In the genomic region with DNA sequence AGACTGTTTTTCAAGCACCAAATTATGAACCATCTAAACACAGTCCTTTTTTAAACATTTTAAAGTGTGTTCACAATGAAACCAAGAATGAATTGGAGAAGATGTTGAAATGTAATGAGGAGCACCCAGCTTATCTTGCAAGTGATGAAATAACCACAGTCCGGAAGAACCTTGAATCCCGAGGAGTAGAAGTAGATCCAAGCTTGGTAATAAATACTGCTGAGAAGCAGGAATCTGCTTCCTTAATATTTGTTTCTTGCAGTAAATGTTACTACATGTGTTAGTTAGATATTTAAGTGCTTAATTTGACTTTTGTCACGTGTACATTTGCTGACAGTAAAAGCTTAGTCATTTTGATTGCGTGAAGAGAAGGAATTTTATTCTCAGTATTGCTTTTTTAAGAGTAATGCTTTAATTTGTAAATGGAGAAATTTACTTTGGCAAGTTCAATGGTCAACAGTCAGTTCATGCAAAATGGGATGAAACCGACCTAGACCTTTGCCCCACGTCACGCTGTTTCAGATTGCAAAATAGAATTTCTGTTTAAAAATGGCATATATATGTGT, we compare ENCODE assay signal across 15 cellular contexts.
DNase-seq lines count a peak whose midpoint lies in the region; ATAC-seq and TF ChIP-seq lines count a peak whose summit lies in the region.
"Had no signal": no experiment of that assay in that cellular context is flagged by ENCODE, and none has a peak within 500 bp of the region (broad histone marks: within the 10 kb centered on the region; RNA-seq: fewer than 3 reads in every experiment).

No MANE protein-coding gene starts in this region.

- no peaks in the 10 kb centered on the region for H3K9me3 Mint-ChIP-seq in activated CD4-positive, alpha-beta T cell treated with anti-CD3 and anti-CD28 coated beads, Interleukin-2, amount 10 ng/mL, durations not matched to agents 24 days and 14 days
- H3K9me3 Mint-ChIP-seq: CD4-positive, alpha-beta memory T cell had no signal

- no peak overlapping the region for H2AK5ac ChIP-seq in mesenchymal stem cell (ENCODE audit: low read length, severe bottlenecking)

- no peak overlapping the region for H3K4ac ChIP-seq in mesenchymal stem cell (ENCODE audit: low read depth in 1 of 2, low read length in 2 of 2)

- no peak overlapping the region for H2BK5ac ChIP-seq in mesenchymal stem cell (ENCODE audit: low read depth, low read length, poor library complexity, severe bottlenecking)

- intact Hi-C loops in adrenal gland (cut with DNase I): loop anchor here in 1 of 2 donors (10.0 kb wide), 1 partner anchor 652 kb away; no protein-coding TSS in a partner anchor
- intact Hi-C loops in activated CD4-positive, alpha-beta T cell treated with anti-CD3 and anti-CD28 coated beads, Interleukin-2, amount 10 ng/mL, durations not matched to agents 24 days and 14 days (cut with micrococcal nuclease): loop anchor here (10.0 kb wide), 1 partner anchor 472 kb away; the partner anchor contains the start of gene HES1

- H3K4me1 ChIP-seq in adrenal gland (replicated peaks in 1 of 2) (peaks cover 0 to 13% of the 10 kb centered on the region in 2 donors), mesenchymal stem cell (ENCODE audit: control insufficient read depth, insufficient read depth, low read depth, low read length) (no peaks in the 10 kb centered on the region)

- no peak overlapping the region for H3K9ac ChIP-seq in mesenchymal stem cell (ENCODE audit: low read length)

- H2BK120ac ChIP-seq in mesenchymal stem cell (ENCODE audit: low read depth, low read length): no peak overlapping the region

- no peaks in the 10 kb centered on the region for H3K9me3 ChIP-seq in adrenal gland (replicated peaks in 1 of 3)
- no peaks in the 10 kb centered on the region for H3K9me3 ChIP-seq in mesenchymal stem cell (ENCODE audit: control insufficient read depth, low read length)

- WGBS in adrenal gland, 4 donors: 45 to 49% (median 47%) methylated on average over 7 of the region's 7 CpGs
- WGBS in mesenchymal stem cell: 91% methylated on average over 7 of the region's 7 CpGs

- H3K23ac ChIP-seq in mesenchymal stem cell (ENCODE audit: low read length in 2 of 2): no peak overlapping the region

- TF ChIP-seq POLR2A in adrenal gland (IDR thresholded peaks at IDR 0.05): no peak

- H2AFZ ChIP-seq in mesenchymal stem cell (ENCODE audit: low read depth, low read length): no peak overlapping the region
- H2AFZ ChIP-seq: GM23338 had no signal

- ATAC-seq in GM21717 (IDR thresholded peaks at IDR 0.05; ENCODE audit: unreplicated experiment): no peak
- ATAC-seq in SK-N-SH treated with all-trans-retinoic acid at 6 μM for 48 hours: no peak
- ATAC-seq: GM23338 had no signal

- no peaks in the 10 kb centered on the region for H3K4me1 Mint-ChIP-seq in activated CD4-positive, alpha-beta T cell treated with anti-CD3 and anti-CD28 coated beads, Interleukin-2, amount 10 ng/mL, durations not matched to agents 24 days and 14 days
- H3K4me1 Mint-ChIP-seq: CD4-positive, alpha-beta memory T cell had no signal

- H3K27me3 ChIP-seq in adrenal gland: no peaks in the 10 kb centered on the region
- H3K27me3 ChIP-seq in mesenchymal stem cell (ENCODE audit: control insufficient read depth in 1 of 2, insufficient read depth in 1 of 2, low read length in 2 of 2): no peaks in the 10 kb centered on the region

- H3K36me3 Mint-ChIP-seq in activated CD4-positive, alpha-beta T cell treated with anti-CD3 and anti-CD28 coated beads, Interleukin-2, amount 10 ng/mL, durations not matched to agents 24 days and 14 days (ENCODE audit: low read depth): peaks cover 45% of the 10 kb centered on the region

- H3K4me3 ChIP-seq in adrenal gland (no peak overlapping the region), fibroblast of the aortic adventitia (ENCODE audit: low read depth, low read length) (no peak overlapping the region), mesenchymal stem cell (ENCODE audit: insufficient read depth in 1 of 2, low read depth in 1 of 2, low read length in 2 of 2) (no peak overlapping the region)
- H3K4me3 ChIP-seq: GM23338 had no signal

- H4K91ac ChIP-seq in mesenchymal stem cell (ENCODE audit: low read length): no peak overlapping the region

- DNase-seq in NCI-H226 (peak; percentile 51), adrenal gland (peak in 3 of 7 donors; percentile 21 to 40 (median 39)), fibroblast of the aortic adventitia (ENCODE audit: low read depth) (peak; percentile 44), mesenchymal stem cell (peak; percentile 29)
- no peak for DNase-seq in activated CD4-positive, alpha-beta T cell treated with anti-CD3 and anti-CD28 coated beads, Interleukin-2, amount 10 ng/mL, durations not matched to agents 24 days and 14 days
- DNase-seq: Calu3; CD4-positive, alpha-beta memory T cell; KG1; NCI-H1048; NCI-H2081 treated with DMSO at 0.1 percent for 48 hours; NCI-H510A treated with DMSO at 0.1 percent for 48 hours; SHP77 treated with DMSO at 0.1 percent for 48 hours had no signal

- H3K4me2 ChIP-seq in mesenchymal stem cell (ENCODE audit: low read length, poor library complexity, severe bottlenecking): no peak overlapping the region
- H3K4me2 ChIP-seq: GM23338 had no signal

- H3K27me3 Mint-ChIP-seq in activated CD4-positive, alpha-beta T cell treated with anti-CD3 and anti-CD28 coated beads, Interleukin-2, amount 10 ng/mL, durations not matched to agents 24 days and 14 days: no peaks in the 10 kb centered on the region
- H3K27me3 Mint-ChIP-seq: CD4-positive, alpha-beta memory T cell had no signal

- no peak overlapping the region for H4K8ac ChIP-seq in mesenchymal stem cell (ENCODE audit: low read length)

- TF ChIP-seq CTCF in adrenal gland (IDR thresholded peaks at IDR 0.05) (no peak), fibroblast of the aortic adventitia (IDR thresholded peaks at IDR 0.05; ENCODE audit: insufficient read depth, low read length) (no peak)

- no peak overlapping the region for H2BK15ac ChIP-seq in mesenchymal stem cell (ENCODE audit: low read depth, poor library complexity, severe bottlenecking)

- H2BK12ac ChIP-seq in mesenchymal stem cell (ENCODE audit: low read length in 2 of 2): no peak overlapping the region

- H3K36me3 ChIP-seq in adrenal gland (replicated peaks in 1 of 2): peaks cover 0 to 42% of the 10 kb centered on the region in 2 donors
- H3K36me3 ChIP-seq in mesenchymal stem cell (ENCODE audit: control insufficient read depth in 1 of 2, insufficient read depth in 2 of 2, low read depth in 1 of 2, low read length in 2 of 2): peaks cover 6 to 87% of the 10 kb centered on the region in 2 experiments

- peaks cover 5% of the 10 kb centered on the region for H3K79me1 ChIP-seq in mesenchymal stem cell (replicated peaks; ENCODE audit: low read length, poor library complexity, severe bottlenecking)

- H3K27ac ChIP-seq in adrenal gland (peak overlapping the region; percentile 4 to 48 (median 31)), mesenchymal stem cell (ENCODE audit: low read length, poor library complexity, severe bottlenecking) (no peak overlapping the region)

- no peak overlapping the region for H3K14ac ChIP-seq in mesenchymal stem cell (ENCODE audit: low read length in 2 of 2)

- no peak overlapping the region for H3K18ac ChIP-seq in mesenchymal stem cell (ENCODE audit: low read depth in 1 of 2, low read length in 2 of 2)

- H3K27ac Mint-ChIP-seq in activated CD4-positive, alpha-beta T cell treated with anti-CD3 and anti-CD28 coated beads, Interleukin-2, amount 10 ng/mL, durations not matched to agents 24 days and 14 days: no peak overlapping the region
- H3K27ac Mint-ChIP-seq: CD4-positive, alpha-beta memory T cell had no signal

- H3K4me3 Mint-ChIP-seq in activated CD4-positive, alpha-beta T cell treated with anti-CD3 and anti-CD28 coated beads, Interleukin-2, amount 10 ng/mL, durations not matched to agents 24 days and 14 days: no peak overlapping the region
- H3K4me3 Mint-ChIP-seq: CD4-positive, alpha-beta memory T cell; GM23338 had no signal

TF ChIP-seq in SK-N-SH treated with all-trans-retinoic acid at 6 μM for 48 hours, 23 proteins besides CTCF, POLR2A, EP300 and RAD21:
- no peak for TF ChIP-seq BACH2 (CRISPR knock-in tag; IDR thresholded peaks at IDR 0.05; ENCODE audit: borderline replicate concordance)
- no peak for TF ChIP-seq ESRRG (CRISPR knock-in tag; IDR thresholded peaks at IDR 0.05)
- no peak for TF ChIP-seq CSRNP3 (CRISPR knock-in tag; IDR thresholded peaks at IDR 0.05)
- no peak for TF ChIP-seq ZNF70 (CRISPR knock-in tag; IDR thresholded peaks at IDR 0.05)
- TF ChIP-seq ZNF565 (CRISPR knock-in tag; conservative IDR thresholded peaks at IDR 0.05; ENCODE audit: low read depth): no peak
- TF ChIP-seq CSDC2 (CRISPR knock-in tag; IDR thresholded peaks at IDR 0.05): no peak
- no peak for TF ChIP-seq TOX (CRISPR knock-in tag; IDR thresholded peaks at IDR 0.05; ENCODE audit: borderline replicate concordance)
- no peak for TF ChIP-seq ZC3H10 (CRISPR knock-in tag; IDR thresholded peaks at IDR 0.05)
